Comparison of ENCODE assay signal across 9 cellular contexts in genomic region chr3:124772081-124772831, GRCh38. TPM values are rescaled to one million over a fixed set of nuclear protein-coding genes. Genes with fewer than 3 reads are reported as not detected.
DNase-seq lines count a peak whose midpoint lies in the region; ATAC-seq and TF ChIP-seq lines count a peak whose summit lies in the region.
"Had no signal": no experiment of that assay in that cellular context is flagged by ENCODE, and none has a peak within 500 bp of the region (broad histone marks: within the 10 kb centered on the region; RNA-seq: fewer than 3 reads in every experiment).

No MANE protein-coding gene starts in this region.

- H3K27ac ChIP-seq in coronary artery = peak overlapping the region; percentile 58 to 97

- peak overlapping the region; percentile 41 for H3K4me3 ChIP-seq in coronary artery

- DNase-seq in A172 (ENCODE audit: low spot score) (peak; percentile 79), NCI-H2196 (lab: John Stamatoyannopoulos, UW; ENCODE audit: unreplicated experiment) (peak; percentile 56), coronary artery (ENCODE audit: low spot score) (no peak), medulla oblongata (ENCODE audit: extremely low spot score) (peak; percentile 87)
- no peak for DNase-seq in activated CD4-positive, alpha-beta T cell treated with anti-CD3 and anti-CD28 coated beads, Interleukin-2, amount 50 U/mL, for 4 hours
- no peak for DNase-seq in activated CD4-positive, alpha-beta T cell treated with anti-CD3 and anti-CD28 coated beads for 1 hour
- DNase-seq: CD4-positive, CD25-positive, alpha-beta regulatory T cell had no signal

- ATAC-seq in HG03139 (IDR thresholded peaks at IDR 0.05; ENCODE audit: unreplicated experiment) (no peak), GM19324 (IDR thresholded peaks at IDR 0.05; ENCODE audit: low FRiP score, unreplicated experiment) (no peak)

- no peak for TF ChIP-seq CTCF in coronary artery (IDR thresholded peaks at IDR 0.05)

RNA-seq across cellular contexts. Expression of gene UMPS, which starts 42.0 kb away (rescaled TPM):
- total RNA-seq in A172 (2014; rRNA removed; shearing (Covaris generic)) = 55.5 and 84.5 TPM in 2 replicates

Comparison
In these comparisons a context has a peak if more than half of its experiments do, and no peak if none do; other contexts are left out.
1. DNase-seq: peak in A172 (single experiment), NCI-H2196 (single experiment) and medulla oblongata (single experiment); none in coronary artery (single experiment), activated CD4-positive, alpha-beta T cell treated with anti-CD3 and anti-CD28 coated beads, Interleukin-2, amount 50 U/mL, for 4 hours (0 of 2) and activated CD4-positive, alpha-beta T cell treated with anti-CD3 and anti-CD28 coated beads for 1 hour (single experiment).